Comparison of ENCODE assay signal across 8 cellular contexts in the genomic region with DNA sequence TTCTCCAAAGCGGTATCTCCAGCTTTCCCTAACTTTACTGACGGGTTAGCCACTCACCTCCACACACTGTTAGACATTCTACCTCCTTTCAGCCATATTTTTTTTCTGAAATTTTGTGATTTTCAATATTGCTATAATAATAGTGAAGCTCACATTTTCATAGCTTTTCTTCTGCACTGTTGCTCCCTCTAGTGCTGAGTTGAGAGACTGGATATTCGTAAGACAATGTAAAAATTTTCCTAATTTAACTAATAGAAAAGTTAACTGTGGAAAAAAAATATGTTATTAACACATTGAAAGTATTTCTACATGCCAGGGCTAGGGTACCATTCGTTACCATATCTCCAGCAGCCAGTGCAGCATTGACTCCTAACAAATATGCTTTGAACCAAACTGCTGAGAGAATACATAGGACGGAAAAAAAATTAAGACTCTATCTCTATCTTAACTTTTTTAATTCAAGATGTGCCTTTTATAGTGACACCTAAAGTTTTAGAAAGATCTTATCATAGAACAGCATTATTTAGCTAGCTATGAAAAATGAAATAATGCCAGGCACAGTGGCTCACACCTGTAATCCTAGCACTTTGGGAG. TPM values are rescaled to one million over a fixed set of nuclear protein-coding genes. Genes with fewer than 3 reads are reported as not detected.
DNase-seq lines count a peak whose midpoint lies in the region; ATAC-seq and TF ChIP-seq lines count a peak whose summit lies in the region.

No MANE protein-coding gene starts in this region.

- DNase-seq in Calu3, result peak; percentile 2
- DNase-seq in Kasumi-1 (lab: John Stamatoyannopoulos, UW), result peak; percentile 31 to 66
- DNase-seq in chondrocyte (ENCODE audit: low spot score), result no peak
- no peak for DNase-seq in neural crest cell (ENCODE audit: low read depth, low spot score)
- DNase-seq in NCI-H2227 (lab: John Stamatoyannopoulos, UW; ENCODE audit: unreplicated experiment), result no peak
- DNase-seq in CD4-positive, alpha-beta T cell, result no peak
- DNase-seq in NCI-H526 treated with DMSO at 0.1 percent for 48 hours (lab: John Stamatoyannopoulos, UW), result no peak
- no peak for DNase-seq in NCI-H1436 treated with DMSO at 0.1 percent for 48 hours (lab: John Stamatoyannopoulos, UW)

- TF ChIP-seq CTCF in Calu3 (IDR thresholded peaks at IDR 0.05; ENCODE audit: unreplicated experiment) (peak; percentile 43), chondrocyte (IDR thresholded peaks at IDR 0.05) (peak; percentile 87), neural crest cell (conservative IDR thresholded peaks at IDR 0.05) (peak; percentile 84)
- no peak for TF ChIP-seq CTCF in CD4-positive, alpha-beta T cell (IDR thresholded peaks at IDR 0.05)

- POLR2A ChIA-PET in CD4-positive, alpha-beta T cell (lab: Charles Lee), result interaction anchor here (0.6 to 0.9 kb wide), 2 partner anchors 292 to 490 kb away, joined by 3 to 4 read pairs; no protein-coding TSS in a partner anchor

- H3K27ac ChIP-seq in CD4-positive, alpha-beta T cell (ENCODE audit: low read depth, low read length), result no peak overlapping the region

- no peaks in the 10 kb centered on the region for H3K36me3 Mint-ChIP-seq in Calu3 (ENCODE audit: insufficient read depth, unreplicated experiment)
- no peaks in the 10 kb centered on the region for H3K36me3 Mint-ChIP-seq in chondrocyte (ENCODE audit: low read depth)
- no peaks in the 10 kb centered on the region for H3K36me3 Mint-ChIP-seq in neural crest cell (ENCODE audit: low read depth)
- H3K36me3 Mint-ChIP-seq in CD4-positive, alpha-beta T cell (ENCODE audit: low read depth), result no peaks in the 10 kb centered on the region

- no peaks in the 10 kb centered on the region for H3K9me3 ChIP-seq in CD4-positive, alpha-beta T cell (ENCODE audit: control insufficient read depth, low read length)

- H3K27ac Mint-ChIP-seq in Calu3 (ENCODE audit: unreplicated experiment) (no peak overlapping the region), chondrocyte (ENCODE audit: unreplicated experiment) (no peak overlapping the region), neural crest cell (ENCODE audit: unreplicated experiment) (no peak overlapping the region)
- no peak overlapping the region for H3K27ac Mint-ChIP-seq in CD4-positive, alpha-beta T cell

- intact Hi-C loops in Calu3 (cut with micrococcal nuclease; ENCODE audit: unreplicated experiment), result loop anchor here (1.0 kb wide), 1 partner anchor 292 kb away; no protein-coding TSS in a partner anchor
- intact Hi-C loops in CD4-positive, alpha-beta T cell (cut with DNase I, micrococcal nuclease), result no loop called here

- CTCF ChIA-PET in Calu3 (lab: Charles Lee), result interaction anchor here (0.5 to 1.8 kb wide), 13 partner anchors 11 to 599 kb away, joined by 3 to 66 read pairs (median 3); partner anchors contain the start of gene KCNJ8
- CTCF ChIA-PET in CD4-positive, alpha-beta T cell (lab: Charles Lee), result interaction anchor here (0.9 to 1.3 kb wide), 2 partner anchors 8 to 9 kb away, joined by 3 read pairs; no protein-coding TSS in a partner anchor

- peaks cover 5% of the 10 kb centered on the region for H3K27me3 ChIP-seq in CD4-positive, alpha-beta T cell (ENCODE audit: control insufficient read depth, insufficient read depth, low read length)

- H3K9me3 Mint-ChIP-seq in Calu3 (ENCODE audit: low read depth, unreplicated experiment), result no peaks in the 10 kb centered on the region
- no peaks in the 10 kb centered on the region for H3K9me3 Mint-ChIP-seq in chondrocyte (ENCODE audit: low read depth)
- no peaks in the 10 kb centered on the region for H3K9me3 Mint-ChIP-seq in neural crest cell
- no peaks in the 10 kb centered on the region for H3K9me3 Mint-ChIP-seq in CD4-positive, alpha-beta T cell

- H3K27me3 Mint-ChIP-seq in Calu3 (ENCODE audit: unreplicated experiment) (peaks cover 13% of the 10 kb centered on the region), chondrocyte (ENCODE audit: low read depth) (no peaks in the 10 kb centered on the region), neural crest cell (ENCODE audit: low read depth) (no peaks in the 10 kb centered on the region)
- H3K27me3 Mint-ChIP-seq in CD4-positive, alpha-beta T cell, result peaks cover 21% of the 10 kb centered on the region

- no TSS peak for BruUV-seq in Calu3 (replicated peaks; lab: Mats Ljungman, UMichigan)

- H3K4me1 Mint-ChIP-seq in Calu3 (ENCODE audit: low read depth, unreplicated experiment) (no peaks in the 10 kb centered on the region), chondrocyte (ENCODE audit: low read depth) (peaks cover 10% of the 10 kb centered on the region), neural crest cell (peaks cover 37% of the 10 kb centered on the region)
- peaks cover 7% of the 10 kb centered on the region for H3K4me1 Mint-ChIP-seq in CD4-positive, alpha-beta T cell (ENCODE audit: low read depth)

- no peak for ATAC-seq in CD4-positive, alpha-beta T cell (ENCODE audit: poor library complexity)

- H3K4me3 Mint-ChIP-seq in Calu3 (ENCODE audit: low read depth, unreplicated experiment) (no peak overlapping the region), chondrocyte (ENCODE audit: unreplicated experiment) (no peak overlapping the region), neural crest cell (no peak overlapping the region)
- no peak overlapping the region for H3K4me3 Mint-ChIP-seq in CD4-positive, alpha-beta T cell

RNA-seq across cellular contexts. Expression of gene ABCC9, which starts 48.7 kb away (rescaled TPM):
- total RNA-seq in Calu3 (2022) (0.05 TPM in 1 of 2 replicates, not detected in the other), chondrocyte (0.15 to 2.7 TPM (median 1.8 TPM) in 3 replicates), neural crest cell (2.8 and 3.0 TPM in 2 replicates)
- total RNA-seq in CD4-positive, alpha-beta T cell, result not detected

RNA-seq across cellular contexts. Expression of gene CMAS, which starts 56.1 kb away (rescaled TPM):
- total RNA-seq in Calu3 (2022) (35.6 and 40.1 TPM in 2 replicates), chondrocyte (26.1 to 28.5 TPM (median 27.0 TPM) in 3 replicates), neural crest cell (39.0 and 39.5 TPM in 2 replicates)
- 1 to 10 TPM; 5.5 to 7.0 TPM for total RNA-seq in CD4-positive, alpha-beta T cell

Comparison
In these comparisons a context has a peak if more than half of its experiments do, and no peak if none do; other contexts are left out.
1. DNase-seq: peak in Calu3 (single experiment) and Kasumi-1 (2 of 2); none in chondrocyte (single experiment), neural crest cell (single experiment), NCI-H2227 (single experiment), CD4-positive, alpha-beta T cell (0 of 10), NCI-H526 treated with DMSO at 0.1 percent for 48 hours (single experiment) and NCI-H1436 treated with DMSO at 0.1 percent for 48 hours (single experiment).